In genomic region chr18:58046087-58046793, GRCh38 we compare ENCODE assay signal across 9 cellular contexts. TPM values are rescaled to one million over a fixed set of nuclear protein-coding genes. Genes with fewer than 3 reads are reported as not detected.
DNase-seq lines count a peak whose midpoint lies in the region; ATAC-seq and TF ChIP-seq lines count a peak whose summit lies in the region.
"Had no signal": no experiment of that assay in that cellular context is flagged by ENCODE, and none has a peak within 500 bp of the region (broad histone marks: within the 10 kb centered on the region; RNA-seq: fewer than 3 reads in every experiment).

No MANE protein-coding gene starts in this region.

- H3K27ac Mint-ChIP-seq in MCF 10A (ENCODE audit: low read depth, unreplicated experiment) (peak overlapping the region; percentile 80), mesothelial cell of epicardium (peak overlapping the region; percentile 98)

- DNase-seq in MCF 10A (ENCODE audit: unreplicated experiment) (no peak), mesothelial cell of epicardium (ENCODE audit: low spot score in 2 of 2, unreplicated experiment in 2 of 2) (no peak), HUDEP-2 (lab: John Stamatoyannopoulos, UW; ENCODE audit: unreplicated experiment in 76 of 76) (no peak), HuH-7 (ENCODE audit: low spot score) (no peak), occipital lobe (lab: John Stamatoyannopoulos, UW) (no peak)

- 0 out of 22 replicates have a peak overlapping the region, but pooled peaks of 1 of the 11 experiments have one; percentile 77 for H3K27ac ChIP-seq in BLaER1 treated with 17β-estradiol and CSF1 and Interleukin-3, amounts not matched to agents 10 nM and 100 nM
- no peak overlapping the region for H3K27ac ChIP-seq in KMS-11
- H3K27ac ChIP-seq: HL-60 had no signal

- peak overlapping the region; percentile 83 to 99 (median 96) for H3K4me2 ChIP-seq in BLaER1 treated with 17β-estradiol and CSF1 and Interleukin-3, amounts not matched to agents 10 nM and 100 nM
- peak overlapping the region; percentile 89 for H3K4me2 ChIP-seq in KMS-11

- H3K9me3 ChIP-seq in BLaER1 treated with 17β-estradiol and CSF1 and Interleukin-3, amounts not matched to agents 10 nM and 100 nM (replicated peaks in 1 of 11), result no peaks in the 10 kb centered on the region

- CTCF ChIA-PET in MCF 10A (lab: Yijun Ruan, JAX), result interaction anchor here (0.6 to 4.6 kb wide), 20 partner anchors 10 to 281 kb away, joined by 3 to 33 read pairs (median 4); no protein-coding TSS in a partner anchor

- peak overlapping the region; percentile 94; the same call in 1 of the 2 replicates for H2AFZ ChIP-seq in KMS-11 (ENCODE audit: low read depth)

- peak overlapping the region; percentile 88 for H3K4me3 Mint-ChIP-seq in MCF 10A (ENCODE audit: unreplicated experiment)
- H3K4me3 Mint-ChIP-seq in mesothelial cell of epicardium, result peak overlapping the region; percentile 97

- H3K9me3 Mint-ChIP-seq in MCF 10A (ENCODE audit: unreplicated experiment) (no peaks in the 10 kb centered on the region), mesothelial cell of epicardium (no peaks in the 10 kb centered on the region)

- no peaks in the 10 kb centered on the region for H3K36me3 Mint-ChIP-seq in MCF 10A (ENCODE audit: insufficient read depth, unreplicated experiment)
- no peaks in the 10 kb centered on the region for H3K36me3 Mint-ChIP-seq in mesothelial cell of epicardium

- POLR2A ChIA-PET in MCF 10A (lab: Yijun Ruan, JAX), result interaction anchor here (0.7 to 4.6 kb wide), 28 partner anchors 9 to 450 kb away, joined by 3 to 65 read pairs (median 6); no protein-coding TSS in a partner anchor

- peak overlapping the region in 10 of 11 experiments; percentile 78 to 94 (median 83); a peak in 18 of 22 replicates for H3K9ac ChIP-seq in BLaER1 treated with 17β-estradiol and CSF1 and Interleukin-3, amounts not matched to agents 10 nM and 100 nM
- peak overlapping the region; percentile 54; the same call in 1 of the 2 replicates for H3K9ac ChIP-seq in KMS-11

- H3K4me3 ChIP-seq in BLaER1 treated with 17β-estradiol and CSF1 and Interleukin-3, amounts not matched to agents 10 nM and 100 nM, result peak overlapping the region; percentile 79 to 99 (median 97)
- peak overlapping the region; percentile 45 for H3K4me3 ChIP-seq in KMS-11 (IDR thresholded peaks at IDR 0.05; ENCODE audit: insufficient read depth, low read depth, low read length)

- H3K27me3 Mint-ChIP-seq in MCF 10A (ENCODE audit: insufficient read depth, unreplicated experiment) (no peaks in the 10 kb centered on the region), mesothelial cell of epicardium (ENCODE audit: low read depth) (no peaks in the 10 kb centered on the region)

- H3K4me1 ChIP-seq in BLaER1 treated with 17β-estradiol and CSF1 and Interleukin-3, amounts not matched to agents 10 nM and 100 nM, result peaks cover 20 to 48% (median 36%) of the 10 kb centered on the region in 10 experiments
- peaks cover 51% of the 10 kb centered on the region for H3K4me1 ChIP-seq in KMS-11 (ENCODE audit: low read depth, poor library complexity, severe bottlenecking)

- no peaks in the 10 kb centered on the region for H3K36me3 ChIP-seq in BLaER1 treated with 17β-estradiol and CSF1 and Interleukin-3, amounts not matched to agents 10 nM and 100 nM
- no peaks in the 10 kb centered on the region for H3K36me3 ChIP-seq in KMS-11 (ENCODE audit: insufficient read depth)

- ATAC-seq in HG03196 (IDR thresholded peaks at IDR 0.05; ENCODE audit: unreplicated experiment), result no peak

- peaks cover 0 to 68% (median 11%) of the 10 kb centered on the region in 11 experiments; a peak in 13 of 22 replicates for H4K20me1 ChIP-seq in BLaER1 treated with 17β-estradiol and CSF1 and Interleukin-3, amounts not matched to agents 10 nM and 100 nM
- H4K20me1 ChIP-seq in KMS-11 (ENCODE audit: insufficient read depth), result no peaks in the 10 kb centered on the region

- H3K4me1 Mint-ChIP-seq in MCF 10A (ENCODE audit: insufficient read depth, unreplicated experiment) (peaks cover 19% of the 10 kb centered on the region), mesothelial cell of epicardium (peaks cover 46% of the 10 kb centered on the region)

- peaks cover 44% of the 10 kb centered on the region; the same call in 1 of the 2 replicates for H3K79me2 ChIP-seq in KMS-11 (ENCODE audit: insufficient read depth, low read depth)

- intact Hi-C loops in MCF 10A (cut with micrococcal nuclease), result no loop called here

- H3K27me3 ChIP-seq in BLaER1 treated with 17β-estradiol and CSF1 and Interleukin-3, amounts not matched to agents 10 nM and 100 nM, result no peaks in the 10 kb centered on the region; a peak in 1 of 22 replicates
- no peaks in the 10 kb centered on the region for H3K27me3 ChIP-seq in KMS-11 (ENCODE audit: insufficient read depth, low read depth)

- TF ChIP-seq CTCF in KMS-11 (conservative IDR thresholded peaks at IDR 0.05; ENCODE audit: low read depth, low read length) (no peak), MCF 10A (IDR thresholded peaks at IDR 0.05; ENCODE audit: unreplicated experiment) (no peak), mesothelial cell of epicardium (IDR thresholded peaks at IDR 0.05; ENCODE audit: unreplicated experiment) (no peak)

- BruUV-seq in MCF 10A (replicated peaks; lab: Mats Ljungman, UMichigan), result TSS peak; percentile 17

RNA-seq across cellular contexts. Expression of gene NEDD4L, which starts 2.2 kb away (rescaled TPM):
- total RNA-seq in MCF 10A (2022), result 75.1 and 108 TPM in 2 replicates
- total RNA-seq in mesothelial cell of epicardium, result 134 to 141 TPM (median 135 TPM) in 3 replicates
- 152 TPM for total RNA-seq in occipital lobe
